Comparison of ENCODE assay signal across 7 cellular contexts in genomic region chr10:105063796-105064195, GRCh38.
DNase-seq lines count a peak whose midpoint lies in the region; FAIRE-seq and TF ChIP-seq lines count a peak whose summit lies in the region.

No MANE protein-coding gene starts in this region.

- TF ChIP-seq POLR2A in H54 (IDR thresholded peaks at IDR 0.05; ENCODE audit: low read depth, low read length) (no peak), erythroblast (IDR thresholded peaks at IDR 0.05; ENCODE audit: low read length) (no peak)

- FAIRE-seq in H54 (lab: Jason Lieb, UNC) = no peak

- peak; percentile 50 for TF ChIP-seq CTCF in GM10266 (IDR thresholded peaks at IDR 0.05; ENCODE audit: control insufficient read depth, insufficient read depth, low read depth, missing control alignments)

- DNase-seq in GM10266 (ENCODE audit: extremely low spot score) (peak; percentile 20), H54 (ENCODE audit: insufficient read length, low spot score) (peak; percentile 5), NCI-H82 treated with DMSO at 0.1 percent for 48 hours (lab: John Stamatoyannopoulos, UW; ENCODE audit: unreplicated experiment) (peak; percentile 5), erythroblast (lab: John Stamatoyannopoulos, UW) (peak; percentile 14 to 35), OCI-M2 (lab: John Stamatoyannopoulos, UW; ENCODE audit: unreplicated experiment) (no peak), GM19238 (ENCODE audit: insufficient read length, low spot score) (no peak)
- peak; percentile 1 to 2 for DNase-seq in stimulated activated CD4-positive, alpha-beta T cell treated with anti-CD3 and anti-CD28 coated beads, Interleukin-15, amount 100 ng/mL, for 48 hours (ENCODE audit: low read depth in 2 of 2)

Comparison
In these comparisons a context has a peak if more than half of its experiments do, and no peak if none do; other contexts are left out.
1. DNase-seq: peak in GM10266 (single experiment), H54 (single experiment), NCI-H82 treated with DMSO at 0.1 percent for 48 hours (single experiment), erythroblast (2 of 2) and stimulated activated CD4-positive, alpha-beta T cell treated with anti-CD3 and anti-CD28 coated beads, Interleukin-15, amount 100 ng/mL, for 48 hours (2 of 2); none in OCI-M2 (single experiment) and GM19238 (single experiment).